Comparison of ENCODE assay signal across 14 cellular contexts in genomic region chr2:133324150-133324561, GRCh38.
DNase-seq lines count a peak whose midpoint lies in the region; ATAC-seq lines count a peak whose summit lies in the region.
"Had no signal": no experiment of that assay in that cellular context is flagged by ENCODE, and none has a peak within 500 bp of the region (broad histone marks: within the 10 kb centered on the region; RNA-seq: fewer than 3 reads in every experiment).

No MANE protein-coding gene starts in this region.

- no peak overlapping the region for H3K4me3 ChIP-seq in MG63

- H3K27ac Mint-ChIP-seq in natural killer cell treated with Interleukin-12 subunit alpha and Interleukin-12 subunit beta and Interleukin-15 and Interleukin-18, amount 100 ng/mL, for 72 hours = no peak overlapping the region
- H3K27ac Mint-ChIP-seq: activated CD4-positive, alpha-beta memory T cell treated with anti-CD3 and anti-CD28 coated beads, Interleukin-2, amount 10 ng/mL, durations not matched to agents 7 days and 5 days had no signal

- no peak overlapping the region for H3K4me3 Mint-ChIP-seq in natural killer cell treated with Interleukin-12 subunit alpha and Interleukin-12 subunit beta and Interleukin-15 and Interleukin-18, amount 100 ng/mL, for 72 hours
- H3K4me3 Mint-ChIP-seq: activated CD4-positive, alpha-beta memory T cell treated with anti-CD3 and anti-CD28 coated beads, Interleukin-2, amount 10 ng/mL, durations not matched to agents 7 days and 5 days; central memory CD8-positive, alpha-beta T cell had no signal

- H3K36me3 ChIP-seq in MG63 = no peaks in the 10 kb centered on the region

- DNase-seq in DMS53 treated with DMSO at 0.1 percent for 48 hours (lab: John Stamatoyannopoulos, UW; ENCODE audit: unreplicated experiment) = peak; percentile 0
- peak; percentile 29 for DNase-seq in MG63
- DNase-seq in dedifferentiated amniotic fluid mesenchymal stem cell (ENCODE audit: extremely low spot score) = peak; percentile 60
- DNase-seq in sciatic nerve (ENCODE audit: low spot score) = no peak
- no peak for DNase-seq in activated naive CD4-positive, alpha-beta T cell treated with Interleukin-2 at 50 U/mL for 16 hours
- no peak for DNase-seq in natural killer cell treated with Interleukin-12 subunit alpha and Interleukin-12 subunit beta and Interleukin-15 and Interleukin-18, amount 100 ng/mL, for 72 hours (ENCODE audit: low spot score)
- DNase-seq: activated CD4-positive, alpha-beta memory T cell treated with anti-CD3 and anti-CD28 coated beads, Interleukin-2, amount 10 ng/mL, durations not matched to agents 7 days and 5 days; activated effector memory CD4-positive, alpha-beta T cell treated with anti-CD3 and anti-CD28 coated beads, Interleukin-2, amount 50 U/mL, for 16 hours; NCI-H1048; NCI-H446 treated with DMSO at 0.1 percent for 48 hours; retina; T-helper 9 cell had no signal

- no peaks in the 10 kb centered on the region for H3K9me3 ChIP-seq in MG63

- peaks cover 4% of the 10 kb centered on the region for H3K9me3 Mint-ChIP-seq in natural killer cell treated with Interleukin-12 subunit alpha and Interleukin-12 subunit beta and Interleukin-15 and Interleukin-18, amount 100 ng/mL, for 72 hours
- H3K9me3 Mint-ChIP-seq: activated CD4-positive, alpha-beta memory T cell treated with anti-CD3 and anti-CD28 coated beads, Interleukin-2, amount 10 ng/mL, durations not matched to agents 7 days and 5 days had no signal

- ATAC-seq in sciatic nerve (peak; percentile 63), GM18867 (IDR thresholded peaks at IDR 0.05; ENCODE audit: unreplicated experiment) (no peak)
- ATAC-seq in natural killer cell treated with Interleukin-12 subunit alpha and Interleukin-12 subunit beta and Interleukin-15 and Interleukin-18, amount 100 ng/mL, for 72 hours = no peak

- no peaks in the 10 kb centered on the region for H3K36me3 Mint-ChIP-seq in natural killer cell treated with Interleukin-12 subunit alpha and Interleukin-12 subunit beta and Interleukin-15 and Interleukin-18, amount 100 ng/mL, for 72 hours

- H3K4me1 Mint-ChIP-seq in natural killer cell treated with Interleukin-12 subunit alpha and Interleukin-12 subunit beta and Interleukin-15 and Interleukin-18, amount 100 ng/mL, for 72 hours (ENCODE audit: low read depth in 2 of 2) = no peaks in the 10 kb centered on the region
- H3K4me1 Mint-ChIP-seq: activated CD4-positive, alpha-beta memory T cell treated with anti-CD3 and anti-CD28 coated beads, Interleukin-2, amount 10 ng/mL, durations not matched to agents 7 days and 5 days; central memory CD8-positive, alpha-beta T cell had no signal

- intact Hi-C loops in sciatic nerve (cut with DNase I) = no loop called here

- H3K27me3 ChIP-seq in MG63 = no peaks in the 10 kb centered on the region

- H3K27me3 Mint-ChIP-seq in natural killer cell treated with Interleukin-12 subunit alpha and Interleukin-12 subunit beta and Interleukin-15 and Interleukin-18, amount 100 ng/mL, for 72 hours = no peaks in the 10 kb centered on the region
- H3K27me3 Mint-ChIP-seq: activated CD4-positive, alpha-beta memory T cell treated with anti-CD3 and anti-CD28 coated beads, Interleukin-2, amount 10 ng/mL, durations not matched to agents 7 days and 5 days; central memory CD8-positive, alpha-beta T cell had no signal

Comparison
In these comparisons a context has a peak if more than half of its experiments do, and no peak if none do; other contexts are left out.
1. DNase-seq: peak in DMS53 treated with DMSO at 0.1 percent for 48 hours (single experiment), MG63 (single experiment) and dedifferentiated amniotic fluid mesenchymal stem cell (single experiment); none in sciatic nerve (single experiment), activated naive CD4-positive, alpha-beta T cell treated with Interleukin-2 at 50 U/mL for 16 hours (single experiment) and natural killer cell treated with Interleukin-12 subunit alpha and Interleukin-12 subunit beta and Interleukin-15 and Interleukin-18, amount 100 ng/mL, for 72 hours (single experiment).